Comparison of ENCODE assay signal across 18 cellular contexts in the genomic region with DNA sequence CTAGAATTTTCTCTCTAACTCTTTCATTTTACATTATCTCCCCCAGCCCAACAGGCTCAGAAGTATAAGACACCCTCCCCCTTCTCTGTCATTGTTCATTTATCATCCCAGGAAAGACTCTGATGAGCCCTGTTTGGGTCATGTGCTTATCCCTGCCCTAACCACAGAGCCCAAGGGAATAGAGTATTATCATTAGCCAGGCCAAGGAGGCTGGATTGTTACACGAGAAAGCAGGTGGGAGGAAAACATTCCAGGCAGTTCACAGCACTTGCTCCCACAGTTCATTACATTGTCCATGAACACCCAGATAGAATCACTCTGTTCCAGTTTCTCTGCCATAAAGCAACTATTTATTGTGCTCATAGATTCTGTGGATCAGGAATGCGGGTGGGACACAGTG. TPM values are rescaled to one million over a fixed set of nuclear protein-coding genes. Genes with fewer than 3 reads are reported as not detected.
DNase-seq lines count a peak whose midpoint lies in the region; ATAC-seq, FAIRE-seq and TF ChIP-seq lines count a peak whose summit lies in the region.
"Had no signal": no experiment of that assay in that cellular context is flagged by ENCODE, and none has a peak within 500 bp of the region (broad histone marks: within the 10 kb centered on the region; RNA-seq: fewer than 3 reads in every experiment).

No MANE protein-coding gene starts in this region.

- H3K9me2 ChIP-seq in SK-N-SH, result no peaks in the 10 kb centered on the region

- H4K8ac ChIP-seq in mesenchymal stem cell (ENCODE audit: low read length), result peak overlapping the region; percentile 30

- TF ChIP-seq CTCF in D721Med (IDR thresholded peaks at IDR 0.05; ENCODE audit: insufficient read depth, missing control alignments) (no peak), SK-N-SH (IDR thresholded peaks at IDR 0.05) (no peak)

- TF ChIP-seq EP300 in SK-N-SH (IDR thresholded peaks at IDR 0.05; ENCODE audit: borderline replicate concordance in 1 of 2, low read depth in 1 of 2, low read length in 1 of 2), result no peak

- no peak for FAIRE-seq in D721Med (lab: Jason Lieb, UNC)
- FAIRE-seq: H54 had no signal

- H2AFZ ChIP-seq in mesenchymal stem cell (ENCODE audit: low read depth, low read length), result no peak overlapping the region
- no peak overlapping the region for H2AFZ ChIP-seq in SK-N-SH (ENCODE audit: low read depth)
- H2AFZ ChIP-seq: PC-9 had no signal

- no peak overlapping the region for H3K27ac Mint-ChIP-seq in T-cell
- H3K27ac Mint-ChIP-seq: CD4-positive, CD25-positive, alpha-beta regulatory T cell had no signal

- no peaks in the 10 kb centered on the region for H3K79me2 ChIP-seq in SK-N-SH (ENCODE audit: insufficient read depth)

- no peak overlapping the region for H3K4ac ChIP-seq in mesenchymal stem cell (ENCODE audit: low read depth in 1 of 2, low read length in 2 of 2)

- no peaks in the 10 kb centered on the region for H3K36me3 Mint-ChIP-seq in T-cell
- H3K36me3 Mint-ChIP-seq: CD4-positive, CD25-positive, alpha-beta regulatory T cell had no signal

- DNase-seq in D721Med (ENCODE audit: insufficient read length, low spot score), result peak; percentile 22
- DNase-seq in NCI-H82 treated with DMSO at 0.1 percent for 48 hours (lab: John Stamatoyannopoulos, UW; ENCODE audit: unreplicated experiment), result peak; percentile 40
- DNase-seq in mesenchymal stem cell, result no peak
- no peak for DNase-seq in sciatic nerve (ENCODE audit: low spot score)
- DNase-seq in DMS53 (lab: John Stamatoyannopoulos, UW), result no peak
- no peak for DNase-seq in stimulated activated naive CD4-positive, alpha-beta T cell treated with Interleukin-2 at 50 U/mL for 16 hours (lab: John Stamatoyannopoulos, UW)
- DNase-seq in SK-N-SH, result no peak
- DNase-seq in T-cell, result no peak
- DNase-seq: CD4-positive, CD25-positive, alpha-beta regulatory T cell; EL; MM.1S; NCI-H1105 treated with DMSO at 0.1 percent for 48 hours; NCI-H2029; NCI-H524 treated with DMSO at 0.1 percent for 48 hours; PC-9 had no signal

- no peak overlapping the region for H2AK5ac ChIP-seq in mesenchymal stem cell (ENCODE audit: low read length, severe bottlenecking)

- H2BK5ac ChIP-seq in mesenchymal stem cell (ENCODE audit: low read depth, low read length, poor library complexity, severe bottlenecking), result no peak overlapping the region

- intact Hi-C loops in sciatic nerve (cut with DNase I), result no loop called here

- H3K36me3 ChIP-seq in mesenchymal stem cell (ENCODE audit: control insufficient read depth in 1 of 2, insufficient read depth in 2 of 2, low read depth in 1 of 2, low read length in 2 of 2) (no peaks in the 10 kb centered on the region), SK-N-SH (replicated peaks in 1 of 2; ENCODE audit: control insufficient read depth in 1 of 2, insufficient read depth in 2 of 2, low read length in 1 of 2) (no peaks in the 10 kb centered on the region)

- H3K9ac ChIP-seq in mesenchymal stem cell (ENCODE audit: low read length), result no peak overlapping the region
- H3K9ac ChIP-seq in SK-N-SH, result no peak overlapping the region

- H3K18ac ChIP-seq in mesenchymal stem cell (ENCODE audit: low read depth in 1 of 2, low read length in 2 of 2), result no peak overlapping the region

- peak; percentile 65 for ATAC-seq in sciatic nerve
- ATAC-seq in T-cell (replicated peaks in 1 of 4), result no peak

- peaks cover 0 to 28% of the 10 kb centered on the region in 2 experiments for H3K27me3 ChIP-seq in mesenchymal stem cell (ENCODE audit: control insufficient read depth in 1 of 2, insufficient read depth in 1 of 2, low read length in 2 of 2)
- H3K27me3 ChIP-seq in SK-N-SH (ENCODE audit: insufficient read depth), result no peaks in the 10 kb centered on the region

- CTCF ChIA-PET in SK-N-SH (lab: Yijun Ruan, JAX) (no interaction called here), T-cell (lab: Charles Lee) (no interaction called here)

- H3K4me2 ChIP-seq in mesenchymal stem cell (ENCODE audit: low read length, poor library complexity, severe bottlenecking) (no peak overlapping the region), SK-N-SH (no peak overlapping the region)
- H3K4me2 ChIP-seq: PC-9 had no signal

- no peaks in the 10 kb centered on the region for H3K4me1 Mint-ChIP-seq in T-cell
- H3K4me1 Mint-ChIP-seq: CD4-positive, CD25-positive, alpha-beta regulatory T cell had no signal

- peaks cover 9 to 14% of the 10 kb centered on the region in 2 donors for H3K27me3 Mint-ChIP-seq in T-cell

- H3F3A ChIP-seq in SK-N-SH (replicated peaks; ENCODE audit: insufficient read depth), result no peaks in the 10 kb centered on the region

- no peaks in the 10 kb centered on the region for H3K4me1 ChIP-seq in mesenchymal stem cell (ENCODE audit: control insufficient read depth, insufficient read depth, low read depth, low read length)
- H3K4me1 ChIP-seq in SK-N-SH (ENCODE audit: control insufficient read depth in 1 of 2, insufficient read depth in 2 of 2, low read depth in 1 of 2, low read length in 1 of 2), result no peaks in the 10 kb centered on the region

- no peak overlapping the region for H4K91ac ChIP-seq in mesenchymal stem cell (ENCODE audit: low read length)

- no peak overlapping the region for H3K23ac ChIP-seq in mesenchymal stem cell (ENCODE audit: low read length in 2 of 2)

- no peak overlapping the region for H3K4me3 Mint-ChIP-seq in T-cell

- POLR2A ChIA-PET in SK-N-SH (lab: Yijun Ruan, JAX), result no interaction called here
- POLR2A ChIA-PET in T-cell (lab: Charles Lee), result no interaction called here

- no peak overlapping the region for H2BK15ac ChIP-seq in mesenchymal stem cell (ENCODE audit: low read depth, poor library complexity, severe bottlenecking)

- no peak overlapping the region for H3K4me3 ChIP-seq in mesenchymal stem cell (ENCODE audit: insufficient read depth in 1 of 2, low read depth in 1 of 2, low read length in 2 of 2)
- no peak overlapping the region for H3K4me3 ChIP-seq in SK-N-SH (ENCODE audit: low read depth in 2 of 2, low read length in 1 of 2)
- H3K4me3 ChIP-seq: PC-9, SK-N-MC had no signal

- no peaks in the 10 kb centered on the region for H3K79me1 ChIP-seq in mesenchymal stem cell (replicated peaks; ENCODE audit: low read length, poor library complexity, severe bottlenecking)

- no peak overlapping the region for H2BK12ac ChIP-seq in mesenchymal stem cell (ENCODE audit: low read length in 2 of 2)

- H3K14ac ChIP-seq in mesenchymal stem cell (ENCODE audit: low read length in 2 of 2), result no peak overlapping the region

- 61% methylated on average over 2 of the region's 2 CpGs for WGBS in mesenchymal stem cell
- WGBS in SK-N-SH (ENCODE audit: low lambda C conversion rate), result 4% methylated on average over 2 of the region's 2 CpGs

- H3K27ac ChIP-seq in mesenchymal stem cell (ENCODE audit: low read length, poor library complexity, severe bottlenecking) (no peak overlapping the region), SK-N-SH (ENCODE audit: low read depth in 2 of 2, low read length in 1 of 2) (no peak overlapping the region)
- H3K27ac ChIP-seq: PC-9, SK-N-MC had no signal

- peaks cover 0 to 5% (median 0%) of the 10 kb centered on the region in 3 donors for H3K9me3 Mint-ChIP-seq in T-cell

- TF ChIP-seq RAD21 in SK-N-SH (IDR thresholded peaks at IDR 0.05; ENCODE audit: low read length), result no peak

- H4K20me1 ChIP-seq in SK-N-SH (ENCODE audit: insufficient read depth), result no peaks in the 10 kb centered on the region

- no peak overlapping the region for H2BK120ac ChIP-seq in mesenchymal stem cell (ENCODE audit: low read depth, low read length)

- H3K9me3 ChIP-seq in mesenchymal stem cell (ENCODE audit: control insufficient read depth, low read length), result peaks cover 7% of the 10 kb centered on the region
- H3K9me3 ChIP-seq in SK-N-SH, result no peaks in the 10 kb centered on the region

TF ChIP-seq in SK-N-SH, 30 proteins besides CTCF, POLR2A, EP300 and RAD21 (continues in another document):
- TF ChIP-seq, protein P1, sequence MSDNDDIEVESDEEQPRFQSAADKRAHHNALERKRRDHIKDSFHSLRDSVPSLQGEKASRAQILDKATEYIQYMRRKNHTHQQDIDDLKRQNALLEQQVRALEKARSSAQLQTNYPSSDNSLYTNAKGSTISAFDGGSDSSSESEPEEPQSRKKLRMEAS (IDR thresholded peaks at IDR 0.05; ENCODE audit: low read depth), result no peak
- TF ChIP-seq NFIC (IDR thresholded peaks at IDR 0.05; ENCODE audit: borderline replicate concordance), result no peak
- no peak for TF ChIP-seq CHD2 (IDR thresholded peaks at IDR 0.05; ENCODE audit: low read length, partially characterized antibody)
- no peak for TF ChIP-seq TEAD4 (IDR thresholded peaks at IDR 0.05; ENCODE audit: borderline replicate concordance, insufficient read depth)
- TF ChIP-seq YY1 (IDR thresholded peaks at IDR 0.05; ENCODE audit: low read depth), result no peak
- no peak for TF ChIP-seq FOXJ3 (CRISPR knock-in tag; IDR thresholded peaks at IDR 0.05)
- TF ChIP-seq, protein P2, sequence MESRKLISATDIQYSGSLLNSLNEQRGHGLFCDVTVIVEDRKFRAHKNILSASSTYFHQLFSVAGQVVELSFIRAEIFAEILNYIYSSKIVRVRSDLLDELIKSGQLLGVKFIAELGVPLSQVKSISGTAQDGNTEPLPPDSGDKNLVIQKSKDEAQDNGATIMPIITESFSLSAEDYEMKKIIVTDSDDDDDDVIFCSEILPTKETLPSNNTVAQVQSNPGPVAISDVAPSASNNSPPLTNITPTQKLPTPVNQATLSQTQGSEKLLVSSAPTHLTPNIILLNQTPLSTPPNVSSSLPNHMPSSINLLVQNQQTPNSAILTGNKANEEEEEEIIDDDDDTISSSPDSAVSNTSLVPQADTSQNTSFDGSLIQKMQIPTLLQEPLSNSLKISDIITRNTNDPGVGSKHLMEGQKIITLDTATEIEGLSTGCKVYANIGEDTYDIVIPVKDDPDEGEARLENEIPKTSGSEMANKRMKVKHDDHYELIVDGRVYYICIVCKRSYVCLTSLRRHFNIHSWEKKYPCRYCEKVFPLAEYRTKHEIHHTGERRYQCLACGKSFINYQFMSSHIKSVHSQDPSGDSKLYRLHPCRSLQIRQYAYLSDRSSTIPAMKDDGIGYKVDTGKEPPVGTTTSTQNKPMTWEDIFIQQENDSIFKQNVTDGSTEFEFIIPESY (IDR thresholded peaks at IDR 0.05; ENCODE audit: borderline replicate concordance, low read depth), result no peak
- TF ChIP-seq GABPA (IDR thresholded peaks at IDR 0.05; ENCODE audit: low read depth), result no peak
- no peak for TF ChIP-seq GATA2 (CRISPR knock-in tag; IDR thresholded peaks at IDR 0.05)
- TF ChIP-seq, protein P3, sequence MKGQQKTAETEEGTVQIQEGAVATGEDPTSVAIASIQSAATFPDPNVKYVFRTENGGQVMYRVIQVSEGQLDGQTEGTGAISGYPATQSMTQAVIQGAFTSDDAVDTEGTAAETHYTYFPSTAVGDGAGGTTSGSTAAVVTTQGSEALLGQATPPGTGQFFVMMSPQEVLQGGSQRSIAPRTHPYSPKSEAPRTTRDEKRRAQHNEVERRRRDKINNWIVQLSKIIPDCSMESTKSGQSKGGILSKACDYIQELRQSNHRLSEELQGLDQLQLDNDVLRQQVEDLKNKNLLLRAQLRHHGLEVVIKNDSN (IDR thresholded peaks at IDR 0.05; ENCODE audit: borderline replicate concordance, low read depth), result no peak

RNA-seq across cellular contexts. Expression of a gene that starts 59.5 kb away (rescaled TPM):
- polyA plus RNA-seq in mesenchymal stem cell (2013, experiment 1 of 2), result not detected
- not detected for polyA plus RNA-seq in mesenchymal stem cell (2013, experiment 2 of 2)
- 9.7 TPM for total RNA-seq in sciatic nerve
- polyA plus RNA-seq in SK-N-SH (2012; rRNA removed), result not detected in 2 replicates
- polyA plus RNA-seq in SK-N-SH (2012; cell fraction: cytosol; rRNA removed), result under 0.01 and 0.01 TPM in 2 replicates
- polyA plus RNA-seq in SK-N-SH (2012; cell fraction: nucleus; rRNA removed), result not detected in 2 replicates
- not detected for total RNA-seq in T-cell
- total RNA-seq: A673; CD4-positive, CD25-positive, alpha-beta regulatory T cell; PC-9 had no signal
- polyA plus RNA-seq: CD4-positive, CD25-positive, alpha-beta regulatory T cell had no signal

Comparison
In these comparisons a context has a peak if more than half of its experiments do, and no peak if none do; other contexts are left out.
1. DNase-seq: peak in D721Med (single experiment) and NCI-H82 treated with DMSO at 0.1 percent for 48 hours (single experiment); none in mesenchymal stem cell (single experiment), sciatic nerve (single experiment), DMS53 (single experiment), stimulated activated naive CD4-positive, alpha-beta T cell treated with Interleukin-2 at 50 U/mL for 16 hours (single experiment), SK-N-SH (single experiment) and T-cell (0 of 34).
2. RNA of a gene that starts 59.5 kb away (total RNA-seq): 9.7 TPM in sciatic nerve (single experiment); not detected in T-cell; every median in the first group is over 10 times any median in the second.